Comparison of ENCODE assay signal across 1 cellular context in genomic region chr9:35057271-35057620, GRCh38.
TF ChIP-seq lines count a peak whose summit lies in the region.

No MANE protein-coding gene starts in this region.

TF ChIP-seq in GM12878, 131 proteins besides CTCF, POLR2A, EP300 and RAD21:
- TF ChIP-seq IRF5 (IDR thresholded peaks at IDR 0.05; ENCODE audit: borderline replicate concordance) (no peak), POLR2AphosphoS5 (IDR thresholded peaks at IDR 0.05; ENCODE audit: low read length) (0 out of 2 replicates have a peak, but pooled peaks have one; percentile 18)
TF ChIP-seq in GM12878: peak in this region for 1.
